In the genomic region with DNA sequence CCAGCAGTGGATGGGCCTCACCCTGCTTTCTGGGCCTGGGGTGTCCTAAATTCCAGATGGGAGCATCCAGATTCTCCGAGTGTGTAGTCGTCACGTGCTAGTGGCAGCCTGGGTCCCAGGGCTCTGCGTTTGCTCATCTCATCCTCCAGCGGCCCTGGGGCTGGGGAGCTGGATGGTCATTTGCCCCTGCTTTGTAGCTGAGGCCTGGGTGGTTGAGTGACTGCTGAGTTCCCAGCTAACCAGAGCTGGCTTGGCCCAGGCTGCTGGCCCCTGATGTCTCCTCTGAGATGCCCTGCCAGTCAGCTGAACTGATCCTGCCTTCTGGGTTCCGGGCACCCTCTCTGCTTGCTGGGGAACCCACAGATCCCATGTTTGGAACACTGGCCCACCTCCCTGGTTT, we compare ENCODE assay signal across 15 cellular contexts. TPM values are rescaled to one million over a fixed set of nuclear protein-coding genes. Genes with fewer than 3 reads are reported as not detected.
DNase-seq lines count a peak whose midpoint lies in the region; ATAC-seq and TF ChIP-seq lines count a peak whose summit lies in the region.
"Had no signal": no experiment of that assay in that cellular context is flagged by ENCODE, and none has a peak within 500 bp of the region (broad histone marks: within the 10 kb centered on the region; RNA-seq: fewer than 3 reads in every experiment).

No MANE protein-coding gene starts in this region.

- H4K8ac ChIP-seq in IMR-90 (ENCODE audit: low read depth in 2 of 2, low read length in 2 of 2) (peak overlapping the region; percentile 93 to 96), mesenchymal stem cell (ENCODE audit: low read length) (peak overlapping the region; percentile 47)

- in situ Hi-C loops in IMR-90 (cut with MboI; ENCODE audit: low sequenced_read_pairs), result no loop called here
- in situ Hi-C loops in brain microvascular endothelial cell (cut with HindIII; ENCODE audit: low pct_ligation_motif_present, low sequenced_read_pairs), result no loop called here

- H4K5ac ChIP-seq in IMR-90 (ENCODE audit: low read depth, low read length), result peak overlapping the region; percentile 73

- H3K27ac ChIP-seq in IMR-90 (ENCODE audit: insufficient read depth, low read length) (peak overlapping the region; percentile 56), brain microvascular endothelial cell (peak overlapping the region; percentile 65), mesenchymal stem cell (ENCODE audit: low read length, poor library complexity, severe bottlenecking) (no peak overlapping the region), thyroid gland (peak overlapping the region; percentile 51 to 77 (median 65))
- H3K27ac ChIP-seq: cardiac muscle cell had no signal

- H3K4me2 ChIP-seq in IMR-90 (ENCODE audit: low read depth, low read length) (peak overlapping the region; percentile 3), mesenchymal stem cell (ENCODE audit: low read length, poor library complexity, severe bottlenecking) (no peak overlapping the region)

- H3K18ac ChIP-seq in IMR-90 (ENCODE audit: low read depth, low read length) (peak overlapping the region; percentile 47), mesenchymal stem cell (ENCODE audit: low read depth in 1 of 2, low read length in 2 of 2) (peak overlapping the region; percentile 23 to 44)

- H2BK5ac ChIP-seq in IMR-90 (ENCODE audit: low read depth, low read length, poor library complexity, severe bottlenecking), result peak overlapping the region; percentile 69
- H2BK5ac ChIP-seq in mesenchymal stem cell (ENCODE audit: low read depth, low read length, poor library complexity, severe bottlenecking), result no peak overlapping the region

- peak overlapping the region; percentile 90 for H3K4ac ChIP-seq in IMR-90 (ENCODE audit: low read depth, low read length)
- peak overlapping the region; percentile 45 to 49 for H3K4ac ChIP-seq in mesenchymal stem cell (ENCODE audit: low read depth in 1 of 2, low read length in 2 of 2)

- H3K27me3 ChIP-seq in IMR-90 (ENCODE audit: control insufficient read depth, insufficient read depth, low read length) (no peaks in the 10 kb centered on the region), brain microvascular endothelial cell (replicated peaks) (no peaks in the 10 kb centered on the region), mesenchymal stem cell (ENCODE audit: control insufficient read depth in 1 of 2, insufficient read depth in 1 of 2, low read length in 2 of 2) (peaks cover 0 to 14% of the 10 kb centered on the region in 2 experiments), thyroid gland (no peaks in the 10 kb centered on the region)
- H3K27me3 ChIP-seq: BE2C, cardiac muscle cell had no signal

- peaks cover 6% of the 10 kb centered on the region; the same call in 1 of the 2 replicates for H3K36me3 ChIP-seq in IMR-90 (ENCODE audit: control insufficient read depth, insufficient read depth, low read length)
- no peaks in the 10 kb centered on the region for H3K36me3 ChIP-seq in brain microvascular endothelial cell (replicated peaks)
- H3K36me3 ChIP-seq in mesenchymal stem cell (ENCODE audit: control insufficient read depth in 1 of 2, insufficient read depth in 2 of 2, low read depth in 1 of 2, low read length in 2 of 2), result peaks cover 0 to 17% of the 10 kb centered on the region in 2 experiments
- peaks cover 0 to 4% of the 10 kb centered on the region in 2 donors for H3K36me3 ChIP-seq in thyroid gland
- H3K36me3 ChIP-seq: BE2C, cardiac muscle cell had no signal

- peak overlapping the region; percentile 61 for H3K23ac ChIP-seq in IMR-90 (ENCODE audit: low read depth, low read length)
- H3K23ac ChIP-seq in mesenchymal stem cell (ENCODE audit: low read length in 2 of 2), result no peak overlapping the region

- no TSS peak for BruUV-seq in IMR-90 (replicated peaks; lab: Mats Ljungman, UMichigan)

- ATAC-seq in IMR-90 (ENCODE audit: low read depth) (peak; percentile 6; the same call in 1 of the 2 replicates), GM21619 (IDR thresholded peaks at IDR 0.05; ENCODE audit: unreplicated experiment) (no peak), GM19455 (IDR thresholded peaks at IDR 0.05; ENCODE audit: unreplicated experiment) (no peak)
- ATAC-seq: activated CD4-positive, alpha-beta T cell treated with anti-CD3 and anti-CD28 coated beads for 36 hours had no signal

- peak overlapping the region; percentile 86 for H2BK120ac ChIP-seq in IMR-90 (ENCODE audit: low read depth, low read length)
- H2BK120ac ChIP-seq in mesenchymal stem cell (ENCODE audit: low read depth, low read length), result no peak overlapping the region

- peak overlapping the region; percentile 71; the same call in 1 of the 2 replicates for H2BK20ac ChIP-seq in IMR-90 (ENCODE audit: low read depth, low read length)

- H3K9me3 ChIP-seq in IMR-90 (ENCODE audit: control insufficient read depth, insufficient read depth, low read length) (no peaks in the 10 kb centered on the region), mesenchymal stem cell (ENCODE audit: control insufficient read depth, low read length) (no peaks in the 10 kb centered on the region), thyroid gland (no peaks in the 10 kb centered on the region)
- H3K9me3 ChIP-seq: BE2C had no signal

- no peak overlapping the region; the same call in 1 of the 2 replicates for H3K56ac ChIP-seq in IMR-90 (ENCODE audit: extremely low read depth, insufficient read depth, low read length)

- intact Hi-C loops in IMR-90 (cut with micrococcal nuclease), result no loop called here
- intact Hi-C loops in thyroid gland (cut with DNase I), result no loop called here

- peaks cover 25% of the 10 kb centered on the region for H3K9me1 ChIP-seq in IMR-90 (ENCODE audit: insufficient read depth, low read length)

- TF ChIP-seq POLR2A in IMR-90 (IDR thresholded peaks at IDR 0.05; ENCODE audit: low read depth, low read length) (no peak), thyroid gland (IDR thresholded peaks at IDR 0.05) (no peak)

- POLR2A ChIA-PET in IMR-90 (lab: Charles Lee; ENCODE audit: unreplicated experiment), result no interaction called here

- H2BK15ac ChIP-seq in IMR-90 (ENCODE audit: low read depth, low read length), result peak overlapping the region; percentile 64; the same call in 2 of the 3 replicates
- H2BK15ac ChIP-seq in mesenchymal stem cell (ENCODE audit: low read depth, poor library complexity, severe bottlenecking), result peak overlapping the region; percentile 87

- H2BK12ac ChIP-seq in mesenchymal stem cell (ENCODE audit: low read length in 2 of 2), result peak overlapping the region in 1 of 2 experiments; percentile 87

- peak overlapping the region; percentile 84 for H2AFZ ChIP-seq in IMR-90 (replicated peaks; ENCODE audit: low read length, poor library complexity)
- H2AFZ ChIP-seq in mesenchymal stem cell (ENCODE audit: low read depth, low read length), result no peak overlapping the region

- dilution Hi-C loops in IMR-90 (cut with HindIII; ENCODE audit: low sequenced_read_pairs, unreplicated experiment), result no loop called here

- H3K4me3 ChIP-seq in IMR-90 (ENCODE audit: insufficient read depth, low read depth, low read length) (no peak overlapping the region), brain microvascular endothelial cell (ENCODE audit: low read depth, low read length) (no peak overlapping the region), mesenchymal stem cell (ENCODE audit: insufficient read depth in 1 of 2, low read depth in 1 of 2, low read length in 2 of 2) (peak overlapping the region in 1 of 2 experiments; percentile 59), thyroid gland (replicated peaks in 1 of 3) (no peak overlapping the region)
- H3K4me3 ChIP-seq: cardiac muscle cell had no signal

- peak overlapping the region; percentile 98 for H4K91ac ChIP-seq in IMR-90 (ENCODE audit: insufficient read depth, low read depth, low read length)
- peak overlapping the region; percentile 79 for H4K91ac ChIP-seq in mesenchymal stem cell (ENCODE audit: low read length)

- H3K4me1 ChIP-seq in IMR-90 (ENCODE audit: control insufficient read depth, insufficient read depth, low read length) (peaks cover 41% of the 10 kb centered on the region), mesenchymal stem cell (ENCODE audit: control insufficient read depth, insufficient read depth, low read depth, low read length) (peaks cover 46% of the 10 kb centered on the region), thyroid gland (peaks cover 0 to 52% of the 10 kb centered on the region in 2 donors)

- TF ChIP-seq CTCF in IMR-90 (conservative IDR thresholded peaks at IDR 0.05; ENCODE audit: low read depth, low read length) (no peak), brain microvascular endothelial cell (IDR thresholded peaks at IDR 0.05; ENCODE audit: low read depth, low read length, missing control alignments) (no peak), thyroid gland (IDR thresholded peaks at IDR 0.05) (no peak)

- no peak for DNase-seq in IMR-90
- no peak for DNase-seq in brain microvascular endothelial cell
- DNase-seq in mesenchymal stem cell, result no peak
- DNase-seq in thyroid gland, result no peak
- no peak for DNase-seq in NCI-H1417 treated with DMSO at 0.1 percent for 48 hours (lab: John Stamatoyannopoulos, UW)
- DNase-seq: activated CD4-positive, alpha-beta T cell treated with anti-CD3 and anti-CD28 coated beads for 36 hours; activated CD8-positive, alpha-beta memory T cell treated with anti-CD3 and anti-CD28 coated beads, Interleukin-2, amount 50 U/mL, for 4 hours; activated naive CD4-positive, alpha-beta T cell treated with anti-CD3 and anti-CD28 coated beads, Interleukin-2, amount 10 ng/mL, durations not matched to agents 7 days and 5 days; BE2C; NCI-H146; NCI-H2227 treated with DMSO at 0.1 percent for 48 hours; SHP77 treated with DMSO at 0.1 percent for 48 hours had no signal

- WGBS in IMR-90 (ENCODE audit: extremely low coverage in 2 of 2, insufficient read length in 1 of 2), 2 experiments, result 86% methylated on average over 1 of the region's 6 CpGs; no CpG with 5 or more reads in 1 of the 2 experiments
- WGBS in mesenchymal stem cell, result 82% methylated on average over 6 of the region's 6 CpGs
- 98 to 100% methylated on average over 1 to 6 of the region's 6 CpGs for WGBS in thyroid gland, 2 donors

- CTCF ChIA-PET in IMR-90 (lab: Yijun Ruan, JAX), result interaction anchor here (0.6 kb wide), 1 partner anchor 73 kb away, joined by 3 read pairs; no protein-coding TSS in a partner anchor

- peak overlapping the region; percentile 82 for H2AK5ac ChIP-seq in IMR-90 (ENCODE audit: low read depth, low read length)
- H2AK5ac ChIP-seq in mesenchymal stem cell (ENCODE audit: low read length, severe bottlenecking), result no peak overlapping the region

- H3K79me1 ChIP-seq in IMR-90 (ENCODE audit: low read depth in 1 of 2, low read length in 2 of 2) (peaks cover 27 to 57% of the 10 kb centered on the region in 2 experiments), mesenchymal stem cell (replicated peaks; ENCODE audit: low read length, poor library complexity, severe bottlenecking) (peaks cover 16% of the 10 kb centered on the region)

- H3K14ac ChIP-seq in IMR-90 (replicated peaks; ENCODE audit: low read depth, low read length) (peak overlapping the region; percentile 96), mesenchymal stem cell (ENCODE audit: low read length in 2 of 2) (peak overlapping the region in 1 of 2 experiments; percentile 30)

- H2AK9ac ChIP-seq in IMR-90 (replicated peaks; ENCODE audit: low read depth, low read length, poor library complexity), result peak overlapping the region; percentile 93

- H4K20me1 ChIP-seq in IMR-90 (ENCODE audit: insufficient read depth, low read length), result peaks cover 5% of the 10 kb centered on the region

- TF ChIP-seq RAD21 in IMR-90 (IDR thresholded peaks at IDR 0.05; ENCODE audit: low read length), result no peak

- H3K9ac ChIP-seq in IMR-90 (ENCODE audit: low read depth, low read length) (peak overlapping the region; percentile 7; the same call in 1 of the 2 replicates), mesenchymal stem cell (ENCODE audit: low read length) (peak overlapping the region; percentile 83)

RNA-seq across cellular contexts. Expression of gene CRTC1, which starts 22.5 kb away (rescaled TPM):
- 0.18 and 0.28 TPM in 2 replicates for total RNA-seq in IMR-90 (2012; rRNA removed)
- polyA plus RNA-seq in IMR-90 (2012; rRNA removed), result 5.7 and 6.5 TPM in 2 replicates
- 3.1 and 6.8 TPM in 2 replicates for polyA plus RNA-seq in IMR-90 (2012; cell fraction: cytosol; rRNA removed)
- 28.3 and 53.7 TPM in 2 replicates for polyA plus RNA-seq in IMR-90 (2012; cell fraction: nucleus; rRNA removed; ENCODE audit: low replicate concordance)
- polyA plus RNA-seq in mesenchymal stem cell (2013, experiment 1 of 2), result 9.9 TPM
- 9.4 TPM for polyA plus RNA-seq in mesenchymal stem cell (2013, experiment 2 of 2)
- total RNA-seq in thyroid gland, result 10 to 100 TPM; 12.3 to 15.9 (median 13.1) TPM

RNA-seq across cellular contexts. Expression of gene KLHL26, which starts 24.1 kb away (rescaled TPM):
- total RNA-seq in IMR-90 (2012; rRNA removed), result 0.28 and 2.2 TPM in 2 replicates
- polyA plus RNA-seq in IMR-90 (2012; rRNA removed), result 4.7 and 5.8 TPM in 2 replicates
- polyA plus RNA-seq in IMR-90 (2012; cell fraction: cytosol; rRNA removed), result 1.9 and 3.3 TPM in 2 replicates
- polyA plus RNA-seq in IMR-90 (2012; cell fraction: nucleus; rRNA removed; ENCODE audit: low replicate concordance), result 2.6 and 6.8 TPM in 2 replicates
- polyA plus RNA-seq in mesenchymal stem cell (2013, experiment 1 of 2), result 2.6 TPM
- polyA plus RNA-seq in mesenchymal stem cell (2013, experiment 2 of 2), result 2.9 TPM
- total RNA-seq in thyroid gland, result 10 to 100 TPM; 13.4 to 20.2 (median 15.9) TPM

RNA-seq across cellular contexts. Expression of gene TMEM59L, which starts 48.3 kb away (rescaled TPM):
- total RNA-seq in IMR-90 (2012; rRNA removed), result under 0.01 and 0.28 TPM in 2 replicates
- polyA plus RNA-seq in IMR-90 (2012; rRNA removed), result 5.9 and 6.1 TPM in 2 replicates
- polyA plus RNA-seq in IMR-90 (2012; cell fraction: cytosol; rRNA removed), result 5.6 and 9.7 TPM in 2 replicates
- polyA plus RNA-seq in IMR-90 (2012; cell fraction: nucleus; rRNA removed; ENCODE audit: low replicate concordance), result 21.2 and 55.5 TPM in 2 replicates
- polyA plus RNA-seq in mesenchymal stem cell (2013, experiment 1 of 2), result 1.1 TPM
- 1.1 TPM for polyA plus RNA-seq in mesenchymal stem cell (2013, experiment 2 of 2)
- 1 to 10 TPM; 1.3 to 3.1 (median 2.3) TPM for total RNA-seq in thyroid gland

RNA-seq across cellular contexts. Expression of gene CRLF1, which starts 54.3 kb away (rescaled TPM):
- total RNA-seq in IMR-90 (2012; rRNA removed) (0.18 and 0.28 TPM in 2 replicates), thyroid gland (100 to 1,000 TPM in 2 of 4 donors, 10 to 100 TPM in 2; 87.2 to 140 (median 101) TPM)
- polyA plus RNA-seq in IMR-90 (2012; rRNA removed), result 3.0 and 3.1 TPM in 2 replicates
- 3.2 TPM in 2 replicates for polyA plus RNA-seq in IMR-90 (2012; cell fraction: cytosol; rRNA removed)
- polyA plus RNA-seq in IMR-90 (2012; cell fraction: nucleus; rRNA removed; ENCODE audit: low replicate concordance), result 0.38 and 2.1 TPM in 2 replicates
- polyA plus RNA-seq in mesenchymal stem cell (2013, experiment 1 of 2), result 0.10 TPM
- polyA plus RNA-seq in mesenchymal stem cell (2013, experiment 2 of 2), result 0.18 TPM
- total RNA-seq: activated CD4-positive, alpha-beta T cell treated with anti-CD3 and anti-CD28 coated beads for 36 hours had no signal

Comparison
In these comparisons a context has a peak if more than half of its experiments do, and no peak if none do; other contexts are left out.
1. RNA of gene CRTC1, which starts 22.5 kb away (total RNA-seq): 12.3 to 15.9 TPM in thyroid gland; 0.18 to 0.28 TPM in IMR-90; every median in the first group is over 10 times any median in the second.